Comparison of ENCODE assay signal across 8 cellular contexts in the genomic region with DNA sequence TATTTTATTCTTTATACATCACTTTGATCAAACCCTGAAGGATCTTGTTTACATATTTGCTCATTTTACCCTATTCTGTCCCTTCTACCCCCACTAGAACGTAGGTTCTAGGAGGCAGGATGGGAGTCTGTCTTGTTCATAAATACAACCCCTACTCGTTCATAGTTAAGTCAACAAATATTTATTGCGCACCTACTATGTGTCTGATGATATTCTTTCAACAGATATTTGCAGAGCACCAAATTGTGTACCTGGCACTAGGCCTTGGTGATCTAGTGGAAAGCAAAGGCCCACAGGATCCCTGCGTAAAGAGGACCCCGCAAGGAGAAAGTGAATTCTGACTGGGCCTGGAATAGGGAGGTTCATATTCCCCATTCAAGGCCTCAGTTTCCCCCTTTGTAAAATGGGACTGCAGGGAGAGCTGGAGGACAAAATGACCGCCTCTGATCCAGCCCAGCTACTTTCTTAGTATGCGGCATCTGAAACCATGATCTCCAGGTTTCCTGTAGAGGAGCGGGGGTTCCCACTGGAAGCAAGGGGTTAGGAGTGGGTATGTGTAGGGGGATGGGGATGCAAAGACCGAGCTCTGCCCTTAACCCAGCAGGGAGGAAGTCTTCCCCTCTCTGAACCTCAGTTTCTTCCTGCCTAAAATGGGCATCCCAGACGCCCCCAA. TPM values are rescaled to one million over a fixed set of nuclear protein-coding genes. Genes with fewer than 3 reads are reported as not detected.
DNase-seq lines count a peak whose midpoint lies in the region; ATAC-seq, FAIRE-seq and TF ChIP-seq lines count a peak whose summit lies in the region.

No MANE protein-coding gene starts in this region.

- H3K27ac Mint-ChIP-seq in T-helper 17 cell (peak overlapping the region; percentile 97), glutamatergic neuron (ENCODE audit: unreplicated experiment) (peak overlapping the region; percentile 78)

- H3K27me3 ChIP-seq in skeletal muscle satellite cell (ENCODE audit: control insufficient read depth, insufficient read depth, low read length), result no peaks in the 10 kb centered on the region

- no peak for FAIRE-seq in frontal cortex (lab: Jason Lieb, UNC)

- ATAC-seq in GM18868 (IDR thresholded peaks at IDR 0.05; ENCODE audit: unreplicated experiment) (peak; percentile 1), T-helper 17 cell (no peak), HG03045 (IDR thresholded peaks at IDR 0.05; ENCODE audit: unreplicated experiment) (no peak)

- H3K36me3 ChIP-seq in skeletal muscle satellite cell (ENCODE audit: insufficient read depth, low read length), result peaks cover 7% of the 10 kb centered on the region

- H3K4me1 ChIP-seq in skeletal muscle satellite cell (ENCODE audit: control insufficient read depth, insufficient read depth, low read length), result peaks cover 21% of the 10 kb centered on the region

- no peak for TF ChIP-seq CTCF in glutamatergic neuron (IDR thresholded peaks at IDR 0.05; ENCODE audit: partially characterized antibody, unreplicated experiment)

- H3K9ac ChIP-seq in skeletal muscle satellite cell (ENCODE audit: low read depth, low read length), result peak overlapping the region; percentile 93

- peak overlapping the region; percentile 78 for H3K4me2 ChIP-seq in skeletal muscle satellite cell (ENCODE audit: low read length)

- H3K36me3 Mint-ChIP-seq in T-helper 17 cell (ENCODE audit: low read depth), result peaks cover 6% of the 10 kb centered on the region
- H3K36me3 Mint-ChIP-seq in glutamatergic neuron (ENCODE audit: unreplicated experiment), result peaks cover 5% of the 10 kb centered on the region

- peak overlapping the region; percentile 95 for H3K4me3 Mint-ChIP-seq in T-helper 17 cell
- H3K4me3 Mint-ChIP-seq in glutamatergic neuron (ENCODE audit: unreplicated experiment), result peak overlapping the region; percentile 60

- H3K4me3 ChIP-seq in skeletal muscle satellite cell (ENCODE audit: low read length), result peak overlapping the region; percentile 94

- no peaks in the 10 kb centered on the region for H3K9me3 ChIP-seq in T-helper 17 cell (ENCODE audit: control insufficient read depth, low read length, poor library complexity, severe bottlenecking)
- no peaks in the 10 kb centered on the region for H3K9me3 ChIP-seq in skeletal muscle satellite cell (replicated peaks; ENCODE audit: low read length)

- H3K27me3 Mint-ChIP-seq in T-helper 17 cell (no peaks in the 10 kb centered on the region), glutamatergic neuron (ENCODE audit: unreplicated experiment) (peaks cover 6% of the 10 kb centered on the region)

- DNase-seq in T-helper 17 cell, result no peak
- DNase-seq in glutamatergic neuron, result no peak
- DNase-seq in cerebellar nuclear complex (lab: John Stamatoyannopoulos, UW), result no peak
- DNase-seq in DMS79 (lab: John Stamatoyannopoulos, UW), result no peak
- no peak for DNase-seq in frontal cortex (ENCODE audit: low spot score in 2 of 2)

- H3K9me3 Mint-ChIP-seq in glutamatergic neuron (ENCODE audit: unreplicated experiment), result peaks cover 9% of the 10 kb centered on the region

- H3K4me1 Mint-ChIP-seq in T-helper 17 cell (peaks cover 29% of the 10 kb centered on the region), glutamatergic neuron (ENCODE audit: low read depth, unreplicated experiment) (peaks cover 18% of the 10 kb centered on the region)

RNA-seq across cellular contexts. Expression of gene GEMIN7, which starts 0.5 kb away (rescaled TPM):
- total RNA-seq in T-helper 17 cell (1 to 10 TPM; 8.8 TPM), glutamatergic neuron (ENCODE audit: unreplicated experiment) (49.1 TPM), frontal cortex (11.8 TPM)
- total RNA-seq in skeletal muscle satellite cell (2012; rRNA removed), result 20.8 and 29.7 TPM in 2 replicates

RNA-seq across cellular contexts. Expression of gene ZNF296, which starts 2.2 kb away (rescaled TPM):
- total RNA-seq in T-helper 17 cell (1 to 10 TPM; 3.4 to 3.5 TPM), glutamatergic neuron (ENCODE audit: unreplicated experiment) (6.3 TPM), frontal cortex (under 0.01 TPM)
- 0.44 TPM in 1 of 2 replicates, not detected in the other for total RNA-seq in skeletal muscle satellite cell (2012; rRNA removed)

RNA-seq across cellular contexts. Expression of gene PPP1R37, which starts 14.5 kb away (rescaled TPM):
- total RNA-seq in T-helper 17 cell, result 10 to 100 TPM; 15.2 to 20.9 TPM
- total RNA-seq in glutamatergic neuron (ENCODE audit: unreplicated experiment), result 49.5 TPM
- total RNA-seq in skeletal muscle satellite cell (2012; rRNA removed), result 26.0 and 31.9 TPM in 2 replicates
- total RNA-seq in frontal cortex, result 24.1 TPM

RNA-seq across cellular contexts. Expression of gene CLASRP, which starts 39.7 kb away (rescaled TPM):
- total RNA-seq in T-helper 17 cell (100 to 1,000 TPM; 153 to 163 TPM), glutamatergic neuron (ENCODE audit: unreplicated experiment) (127 TPM), frontal cortex (5.3 TPM)
- 10.1 and 12.0 TPM in 2 replicates for total RNA-seq in skeletal muscle satellite cell (2012; rRNA removed)
